ENCODE assay signal across 17 cellular contexts in the genomic region with DNA sequence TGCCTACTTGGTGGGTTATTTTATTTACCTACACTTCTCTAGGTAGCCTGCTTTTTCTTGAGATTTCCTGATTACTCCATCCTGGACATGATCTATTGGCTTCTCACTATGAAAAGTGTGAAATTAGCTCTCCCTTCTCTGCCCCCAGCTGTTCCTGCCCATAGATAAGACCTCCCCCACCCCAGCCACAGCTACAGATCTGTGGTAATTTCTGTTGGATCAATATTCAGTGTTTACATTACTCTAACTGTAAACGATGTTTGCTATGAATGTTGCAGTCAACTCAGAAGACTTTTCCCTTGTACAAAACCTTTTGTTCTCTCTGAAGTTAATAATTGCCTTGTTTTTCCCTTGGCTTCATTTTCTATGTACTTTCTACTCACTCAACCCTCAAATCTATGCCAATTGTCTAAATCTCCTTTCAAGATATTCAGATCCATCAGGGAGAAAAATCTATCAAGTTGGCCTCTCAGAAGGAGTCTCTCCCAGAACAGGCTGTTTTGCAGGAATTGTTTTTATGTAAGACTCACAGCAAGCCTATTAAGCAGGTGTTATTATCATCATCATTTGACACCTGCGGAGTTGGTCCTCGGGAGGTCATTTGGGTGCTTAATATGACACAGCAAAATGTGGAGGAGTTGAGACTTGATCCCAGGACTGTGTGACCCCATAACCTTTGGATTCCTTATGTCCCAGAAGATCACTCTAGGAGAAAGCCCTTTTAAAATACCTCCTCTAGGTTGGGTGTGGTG.
A peak's percentile ranks its signal among the peaks of the same experiment; 100 is the strongest.
DNase-seq lines count a peak whose midpoint lies in the region; ATAC-seq and TF ChIP-seq lines count a peak whose summit lies in the region.
"Had no signal": no experiment of that assay in that cellular context is flagged by ENCODE, and none has a peak within 500 bp of the region (broad histone marks: within the 10 kb centered on the region; RNA-seq: fewer than 3 reads in every experiment).

No MANE protein-coding gene starts in this region.

- TF ChIP-seq POLR2A in right lobe of liver (IDR thresholded peaks at IDR 0.05) (no peak), adrenal gland (IDR thresholded peaks at IDR 0.05) (no peak)

- H3K27ac ChIP-seq in right lobe of liver (no peak overlapping the region), adrenal gland (no peak overlapping the region), upper lobe of right lung (no peak overlapping the region)

- no peak for TF ChIP-seq CTCF in right lobe of liver (IDR thresholded peaks at IDR 0.05)
- no peak for TF ChIP-seq CTCF in adrenal gland (IDR thresholded peaks at IDR 0.05)
- no peak for TF ChIP-seq CTCF in upper lobe of right lung (IDR thresholded peaks at IDR 0.05)

- H3K9me3 ChIP-seq in right lobe of liver (no peaks in the 10 kb centered on the region), adrenal gland (replicated peaks in 1 of 3) (no peaks in the 10 kb centered on the region), upper lobe of right lung (no peaks in the 10 kb centered on the region)

- no peaks in the 10 kb centered on the region for H3K4me1 Mint-ChIP-seq in stimulated activated memory B cell treated with anti-CD40 and anti-IgM and Interleukin-4, amounts not matched to agents 10 μg/mL and 1 μg/mL and 100 μg/mL, for 72 hours
- H3K4me1 Mint-ChIP-seq: CD8-positive, alpha-beta memory T cell had no signal

- H3K4me3 Mint-ChIP-seq in stimulated activated memory B cell treated with anti-CD40 and anti-IgM and Interleukin-4, amounts not matched to agents 10 μg/mL and 1 μg/mL and 100 μg/mL, for 72 hours: no peak overlapping the region
- H3K4me3 Mint-ChIP-seq: CD8-positive, alpha-beta memory T cell; H9 had no signal

- intact Hi-C loops in right lobe of liver (cut with DNase I) (no loop called here), adrenal gland (cut with DNase I) (no loop called here), upper lobe of right lung (cut with DNase I) (no loop called here)

- no peaks in the 10 kb centered on the region for H3K36me3 Mint-ChIP-seq in stimulated activated memory B cell treated with anti-CD40 and anti-IgM and Interleukin-4, amounts not matched to agents 10 μg/mL and 1 μg/mL and 100 μg/mL, for 72 hours
- H3K36me3 Mint-ChIP-seq: CD8-positive, alpha-beta memory T cell had no signal

- H3K4me3 ChIP-seq in right lobe of liver (no peak overlapping the region), adrenal gland (no peak overlapping the region), upper lobe of right lung (no peak overlapping the region)

- peaks cover 12% of the 10 kb centered on the region for H3K9me3 Mint-ChIP-seq in stimulated activated memory B cell treated with anti-CD40 and anti-IgM and Interleukin-4, amounts not matched to agents 10 μg/mL and 1 μg/mL and 100 μg/mL, for 72 hours

- WGBS in right lobe of liver (ENCODE audit: insufficient coverage, low coverage, low lambda C conversion rate, missing lambda C conversion rate): 44% methylated on average over 3 of the region's 3 CpGs
- WGBS in adrenal gland, 4 donors: 54 to 71% (median 61%) methylated on average over 3 of the region's 3 CpGs

- H3K27me3 Mint-ChIP-seq in stimulated activated memory B cell treated with anti-CD40 and anti-IgM and Interleukin-4, amounts not matched to agents 10 μg/mL and 1 μg/mL and 100 μg/mL, for 72 hours: peaks cover 6% of the 10 kb centered on the region

- H3K27ac Mint-ChIP-seq in stimulated activated memory B cell treated with anti-CD40 and anti-IgM and Interleukin-4, amounts not matched to agents 10 μg/mL and 1 μg/mL and 100 μg/mL, for 72 hours: no peak overlapping the region
- H3K27ac Mint-ChIP-seq: CD8-positive, alpha-beta memory T cell had no signal

- peak; percentile 47 for DNase-seq in COLO668 (lab: John Stamatoyannopoulos, UW; ENCODE audit: unreplicated experiment)
- DNase-seq in HuH-7.5 (ENCODE audit: low spot score): peak; percentile 36
- peak; percentile 47 for DNase-seq in NCI-H748 treated with DMSO at 0.1 percent for 48 hours (lab: John Stamatoyannopoulos, UW)
- DNase-seq in right lobe of liver: no peak
- DNase-seq in adrenal gland: no peak
- DNase-seq in DMS 273 (lab: John Stamatoyannopoulos, UW; ENCODE audit: unreplicated experiment): no peak
- no peak for DNase-seq in upper lobe of right lung
- DNase-seq: ACHN; C1 segment of cervical spinal cord; CD8-positive, alpha-beta memory T cell; DMS 273 treated with DMSO at 0.1 percent for 48 hours; H9; NCI-H2029 treated with DMSO at 0.1 percent for 48 hours; NCI-H524 treated with DMSO at 0.1 percent for 48 hours; OCI-M1; Right ventricle myocardium superior had no signal

- no peaks in the 10 kb centered on the region for H3K27me3 ChIP-seq in right lobe of liver
- no peaks in the 10 kb centered on the region for H3K27me3 ChIP-seq in adrenal gland
- no peaks in the 10 kb centered on the region for H3K27me3 ChIP-seq in upper lobe of right lung

- peaks cover 0 to 10% (median 0%) of the 10 kb centered on the region in 4 donors for H3K4me1 ChIP-seq in right lobe of liver
- H3K4me1 ChIP-seq in adrenal gland (replicated peaks in 1 of 2): no peaks in the 10 kb centered on the region
- no peaks in the 10 kb centered on the region for H3K4me1 ChIP-seq in upper lobe of right lung

- H3K36me3 ChIP-seq in right lobe of liver (no peaks in the 10 kb centered on the region), adrenal gland (replicated peaks in 1 of 2) (no peaks in the 10 kb centered on the region), upper lobe of right lung (no peaks in the 10 kb centered on the region)

- peak; percentile 57 to 79 (median 66) for ATAC-seq in right lobe of liver
- no peak for ATAC-seq in upper lobe of right lung
- ATAC-seq in stimulated activated memory B cell treated with anti-CD40 and anti-IgM and Interleukin-4, amounts not matched to agents 10 μg/mL and 1 μg/mL and 100 μg/mL, for 72 hours: no peak

Comparison
In these comparisons a context has a peak if more than half of its experiments do, and no peak if none do; other contexts are left out.
1. DNase-seq: peak in COLO668 (single experiment), HuH-7.5 (single experiment) and NCI-H748 treated with DMSO at 0.1 percent for 48 hours (single experiment); none in right lobe of liver (0 of 3), adrenal gland (0 of 7), DMS 273 (single experiment) and upper lobe of right lung (single experiment).
2. ATAC-seq: peak in right lobe of liver (4 of 4); none in upper lobe of right lung (single experiment) and stimulated activated memory B cell treated with anti-CD40 and anti-IgM and Interleukin-4, amounts not matched to agents 10 μg/mL and 1 μg/mL and 100 μg/mL, for 72 hours (single experiment).